ENCODE assay signal across 6 cellular contexts in the genomic region with DNA sequence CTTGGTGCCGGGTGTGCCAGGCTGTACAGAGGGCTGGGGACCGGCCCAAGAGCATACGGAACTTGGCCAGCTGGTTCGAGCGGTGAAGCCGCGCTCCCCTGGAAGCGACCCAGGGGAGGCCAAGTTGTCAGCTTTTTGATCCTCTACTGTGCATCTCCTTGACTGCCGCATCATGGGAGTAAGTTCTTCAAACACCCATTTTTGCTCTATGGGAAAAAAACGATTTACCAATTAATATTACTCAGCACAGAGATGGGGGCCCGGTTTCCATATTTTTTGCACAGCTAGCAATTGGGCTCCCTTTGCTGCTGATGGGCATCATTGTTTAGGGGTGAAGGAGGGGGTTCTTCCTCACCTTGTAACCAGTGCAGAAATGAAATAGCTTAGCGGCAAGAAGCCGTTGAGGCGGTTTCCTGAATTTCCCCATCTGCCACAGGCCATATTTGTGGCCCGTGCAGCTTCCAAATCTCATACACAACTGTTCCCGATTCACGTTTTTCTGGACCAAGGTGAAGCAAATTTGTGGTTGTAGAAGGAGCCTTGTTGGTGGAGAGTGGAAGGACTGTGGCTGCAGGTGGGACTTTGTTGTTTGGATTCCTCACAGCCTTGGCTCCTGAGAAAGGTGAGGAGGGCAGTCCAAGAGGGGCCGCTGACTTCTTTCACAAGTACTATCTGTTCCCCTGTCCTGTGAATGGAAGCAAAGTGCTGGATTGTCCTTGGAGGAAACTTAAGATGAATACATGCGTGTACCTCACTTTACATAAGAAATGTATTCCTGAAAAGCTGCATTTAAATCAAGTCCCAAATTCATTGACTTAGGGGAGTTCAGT.
A peak's percentile ranks its signal among the peaks of the same experiment; 100 is the strongest.
DNase-seq lines count a peak whose midpoint lies in the region; ATAC-seq lines count a peak whose summit lies in the region.

No MANE protein-coding gene starts in this region.

- H3K36me3 Mint-ChIP-seq in effector memory CD8-positive, alpha-beta T cell (ENCODE audit: insufficient read depth), result peaks cover 5% of the 10 kb centered on the region
- H3K36me3 Mint-ChIP-seq in stimulated activated effector memory CD8-positive, alpha-beta T cell treated with anti-CD3 and anti-CD28 coated beads, Interleukin-12 subunit alpha, Interleukin-12 subunit beta, amount 100 ng/mL, for 72 hours, result peaks cover 19% of the 10 kb centered on the region

- no peaks in the 10 kb centered on the region for H3K27me3 Mint-ChIP-seq in effector memory CD8-positive, alpha-beta T cell

- peaks cover 33 to 46% of the 10 kb centered on the region in 2 donors for H3K4me1 Mint-ChIP-seq in effector memory CD8-positive, alpha-beta T cell (ENCODE audit: low read depth in 2 of 2)
- peaks cover 46% of the 10 kb centered on the region for H3K4me1 Mint-ChIP-seq in stimulated activated effector memory CD8-positive, alpha-beta T cell treated with anti-CD3 and anti-CD28 coated beads, Interleukin-12 subunit alpha, Interleukin-12 subunit beta, amount 100 ng/mL, for 72 hours

- H3K9me3 Mint-ChIP-seq in effector memory CD8-positive, alpha-beta T cell, result no peaks in the 10 kb centered on the region
- no peaks in the 10 kb centered on the region for H3K9me3 Mint-ChIP-seq in stimulated activated effector memory CD8-positive, alpha-beta T cell treated with anti-CD3 and anti-CD28 coated beads, Interleukin-12 subunit alpha, Interleukin-12 subunit beta, amount 100 ng/mL, for 72 hours

- DNase-seq in NCI-H82 (lab: John Stamatoyannopoulos, UW) (peak; percentile 39), NCI-H82 treated with DMSO at 0.1 percent for 48 hours (lab: John Stamatoyannopoulos, UW; ENCODE audit: unreplicated experiment) (no peak), NCI-H748 (lab: John Stamatoyannopoulos, UW; ENCODE audit: unreplicated experiment) (no peak)
- DNase-seq in effector memory CD8-positive, alpha-beta T cell, result no peak
- no peak for DNase-seq in stimulated activated effector memory CD8-positive, alpha-beta T cell treated with anti-CD3 and anti-CD28 coated beads, Interleukin-12 subunit alpha, Interleukin-12 subunit beta, amount 100 ng/mL, for 72 hours (ENCODE audit: low spot score in 2 of 2)

- H3K4me3 Mint-ChIP-seq in effector memory CD8-positive, alpha-beta T cell, result peak overlapping the region; percentile 92 to 97
- peak overlapping the region; percentile 97 for H3K4me3 Mint-ChIP-seq in stimulated activated effector memory CD8-positive, alpha-beta T cell treated with anti-CD3 and anti-CD28 coated beads, Interleukin-12 subunit alpha, Interleukin-12 subunit beta, amount 100 ng/mL, for 72 hours

- peak overlapping the region; percentile 71 to 83 for H3K27ac Mint-ChIP-seq in effector memory CD8-positive, alpha-beta T cell
- peak overlapping the region; percentile 58 for H3K27ac Mint-ChIP-seq in stimulated activated effector memory CD8-positive, alpha-beta T cell treated with anti-CD3 and anti-CD28 coated beads, Interleukin-12 subunit alpha, Interleukin-12 subunit beta, amount 100 ng/mL, for 72 hours

- no peak for ATAC-seq in effector memory CD8-positive, alpha-beta T cell (replicated peaks)
- no peak for ATAC-seq in stimulated activated effector memory CD8-positive, alpha-beta T cell treated with anti-CD3 and anti-CD28 coated beads, Interleukin-12 subunit alpha, Interleukin-12 subunit beta, amount 100 ng/mL, for 72 hours
- no peak for ATAC-seq in GM18870 (IDR thresholded peaks at IDR 0.05; ENCODE audit: unreplicated experiment)
